Comparison of ENCODE assay signal across 9 cellular contexts in genomic region chr9:85425153-85425611, GRCh38.
DNase-seq lines count a peak whose midpoint lies in the region; ATAC-seq, FAIRE-seq and TF ChIP-seq lines count a peak whose summit lies in the region.
"Had no signal": no experiment of that assay in that cellular context is flagged by ENCODE, and none has a peak within 500 bp of the region (broad histone marks: within the 10 kb centered on the region; RNA-seq: fewer than 3 reads in every experiment).

No MANE protein-coding gene starts in this region.

- FAIRE-seq in A549 (lab: Jason Lieb, UNC): no peak
- no peak for FAIRE-seq in GM12878 (lab: Jason Lieb, UNC)

- no peak overlapping the region for H2AFZ ChIP-seq in GM12878 (ENCODE audit: control insufficient read depth, low read depth, low read length)

- no peaks in the 10 kb centered on the region for H3K79me2 ChIP-seq in GM12878 (ENCODE audit: control insufficient read depth, insufficient read depth, low read length)

- 9% methylated on average over 15 of the region's 15 CpGs for WGBS in A549 (ENCODE audit: missing lambda C conversion rate)
- 19% methylated on average over 15 of the region's 15 CpGs for WGBS in GM12878 (ENCODE audit: insufficient coverage, insufficient replicate concordance, low lambda C conversion rate, missing lambda C conversion rate)

- no peak for TF ChIP-seq EP300 in A549 (IDR thresholded peaks at IDR 0.05)
- no peak for TF ChIP-seq EP300 in GM12878 (IDR thresholded peaks at IDR 0.05; ENCODE audit: borderline replicate concordance in 1 of 2, control insufficient read depth in 1 of 2, low read depth in 2 of 2, low read length in 2 of 2)

- RAD21 ChIA-PET in GM12878 (lab: Charles Lee; ENCODE audit: unreplicated experiment): interaction anchor here (0.6 to 1.5 kb wide), 7 partner anchors 45 to 1028 kb away, joined by 3 to 11 read pairs (median 3); no protein-coding TSS in a partner anchor

- SMC1A ChIA-PET in GM12878 (lab: Charles Lee; ENCODE audit: uncharacterized antibody, unreplicated experiment): interaction anchor here (0.8 to 2.4 kb wide), 6 partner anchors 9 to 1028 kb away, joined by 3 to 8 read pairs (median 4); no protein-coding TSS in a partner anchor

- H3K4me3 Mint-ChIP-seq in immature natural killer cell: peak overlapping the region in 1 of 5 donors; percentile 47
- H3K4me3 Mint-ChIP-seq: memory B cell had no signal

- intact Hi-C loops in GM12878 (cut with micrococcal nuclease; ENCODE audit: unreplicated experiment): loop anchor here (1.0 to 5.0 kb wide), 2 partner anchors 187 to 1028 kb away; no protein-coding TSS in a partner anchor

- in situ Hi-C loops in GM12878 (cut with MboI): loop anchor here (10.0 kb wide), 1 partner anchor 1020 kb away; no protein-coding TSS in a partner anchor

- peaks cover 0 to 14% (median 4%) of the 10 kb centered on the region in 3 donors for H3K27me3 Mint-ChIP-seq in immature natural killer cell (ENCODE audit: low read depth in 3 of 3)

- TF ChIP-seq CTCF in A549 (IDR thresholded peaks at IDR 0.05): peak; percentile 52
- peak; percentile 73 for TF ChIP-seq CTCF in GM12865 (IDR thresholded peaks at IDR 0.05; ENCODE audit: insufficient read depth, low read depth, low read length, missing control alignments)
- peak; percentile 61 to 68 (median 66) for TF ChIP-seq CTCF in GM12878 (IDR thresholded peaks at IDR 0.05 in 2 of 3, conservative IDR thresholded peaks at IDR 0.05 in 1 of 3; ENCODE audit: control insufficient read depth in 2 of 3, extremely low read depth in 1 of 3, insufficient read depth in 1 of 3, low read depth in 3 of 3, low read length in 3 of 3)
- no peak for TF ChIP-seq CTCF in omental fat pad (IDR thresholded peaks at IDR 0.05)

- no peak overlapping the region for H3K9ac ChIP-seq in GM12878 (ENCODE audit: control insufficient read depth, insufficient read depth, low read length)

- ATAC-seq in A549 (peak; percentile 83 to 92), HG03520 (IDR thresholded peaks at IDR 0.05; ENCODE audit: unreplicated experiment) (peak; percentile 78), GM12878 (peak; percentile 87), omental fat pad (ENCODE audit: low FRiP score) (no peak)

- peaks cover 0 to 1% (median 0%) of the 10 kb centered on the region in 6 donors for H3K9me3 Mint-ChIP-seq in immature natural killer cell

- H3K27me3 ChIP-seq in GM12878 (replicated peaks in 1 of 2; ENCODE audit: control insufficient read depth in 2 of 2, insufficient read depth in 2 of 2, low read length in 1 of 2): no peaks in the 10 kb centered on the region

- no peaks in the 10 kb centered on the region for H3K36me3 ChIP-seq in GM12878 (ENCODE audit: control insufficient read depth in 2 of 2, insufficient read depth in 2 of 2, low read length in 1 of 2)

- H3K9me3 ChIP-seq in A549 (no peaks in the 10 kb centered on the region), GM12878 (replicated peaks; ENCODE audit: control insufficient read depth, insufficient read depth, low read length) (no peaks in the 10 kb centered on the region)

- POLR2A ChIA-PET in A549 (lab: Yijun Ruan, JAX): interaction anchor here (0.6 kb wide), 1 partner anchor 206 kb away, joined by 4 read pairs; no protein-coding TSS in a partner anchor
- POLR2A ChIA-PET in GM12878 (lab: Charles Lee): no interaction called here

- H3K4me1 ChIP-seq in A549 (no peaks in the 10 kb centered on the region), GM12878 (ENCODE audit: control insufficient read depth, insufficient read depth, low read length) (no peaks in the 10 kb centered on the region)

- CTCF ChIA-PET in A549 (lab: Yijun Ruan, JAX): interaction anchor here (0.6 to 2.6 kb wide), 35 partner anchors 8 to 1028 kb away, joined by 3 to 35 read pairs (median 4); no protein-coding TSS in a partner anchor
- CTCF ChIA-PET in GM12878 (lab: Yijun Ruan, JAX): interaction anchor here (0.6 to 4.2 kb wide), 17 partner anchors 8 to 1029 kb away, joined by 3 to 25 read pairs (median 3); no protein-coding TSS in a partner anchor

- no peak overlapping the region for H3K27ac Mint-ChIP-seq in immature natural killer cell
- H3K27ac Mint-ChIP-seq: memory B cell had no signal

- H3K4me2 ChIP-seq in A549 (peak overlapping the region; percentile 16; the same call in 2 of the 3 replicates), GM12878 (ENCODE audit: control insufficient read depth, insufficient read depth) (no peak overlapping the region)

- BruUV-seq in GM12878 (replicated peaks; lab: Mats Ljungman, UMichigan): no TSS peak

- DNase-seq in A549 (ENCODE audit: low read depth in 1 of 2, low spot score in 1 of 2) (peak; percentile 62 to 69), GM12865 (ENCODE audit: low read depth) (peak; percentile 73), NOMO-1 treated with DMSO at 0.1 percent for 48 hours (lab: John Stamatoyannopoulos, UW; ENCODE audit: unreplicated experiment) (peak; percentile 5), GM12878 (ENCODE audit: low read depth, low spot score) (no peak), immature natural killer cell (peak; percentile 42 to 47 (median 47)), omental fat pad (ENCODE audit: low spot score) (no peak)
- peak; percentile 4 to 9 for DNase-seq in stimulated activated CD4-positive, alpha-beta T cell treated with anti-CD3 and anti-CD28 coated beads, Interleukin-1b, Interleukin-23, amount 100 ng/mL, for 4 hours (ENCODE audit: low read depth in 2 of 2)

- H3K36me3 Mint-ChIP-seq in immature natural killer cell: peaks cover 0 to 3% (median 0%) of the 10 kb centered on the region in 3 donors
- H3K36me3 Mint-ChIP-seq: memory B cell had no signal

- no peak overlapping the region for H3K4me3 ChIP-seq in A549
- no peak overlapping the region for H3K4me3 ChIP-seq in GM12865 (ENCODE audit: low read depth, low read length)
- no peak overlapping the region for H3K4me3 ChIP-seq in GM12878

- no peak overlapping the region for H3K27ac ChIP-seq in A549
- H3K27ac ChIP-seq in GM12878 (ENCODE audit: control insufficient read depth, insufficient read depth): no peak overlapping the region

- peak; percentile 72 to 82 for TF ChIP-seq RAD21 in A549 (conservative IDR thresholded peaks at IDR 0.05 in 1 of 2, IDR thresholded peaks at IDR 0.05 in 1 of 2)
- TF ChIP-seq RAD21 in GM12878 (IDR thresholded peaks at IDR 0.05; ENCODE audit: insufficient read depth, low read depth, low read length): peak; percentile 69

- H4K20me1 ChIP-seq in GM12878 (ENCODE audit: control insufficient read depth, insufficient read depth): no peaks in the 10 kb centered on the region

- TF ChIP-seq POLR2A in A549 (IDR thresholded peaks at IDR 0.05; ENCODE audit: low read length): no peak
- TF ChIP-seq POLR2A in GM12878 (IDR thresholded peaks at IDR 0.05; ENCODE audit: low read depth, low read length): no peak

- H3K4me1 Mint-ChIP-seq in immature natural killer cell: peaks cover 15 to 25% of the 10 kb centered on the region in 2 donors
- H3K4me1 Mint-ChIP-seq: memory B cell had no signal

TF ChIP-seq in A549, 52 proteins besides CTCF, POLR2A, EP300 and RAD21:
- TF ChIP-seq E2F6 (IDR thresholded peaks at IDR 0.05; ENCODE audit: borderline replicate concordance, low read depth) (no peak), SMC3 (IDR thresholded peaks at IDR 0.05) (peak; percentile 56)

TF ChIP-seq in GM12878, 131 proteins besides CTCF, POLR2A, EP300 and RAD21:
- TF ChIP-seq YY1 (IDR thresholded peaks at IDR 0.05; ENCODE audit: low read depth, low read length) (peak; percentile 41; the same call in 1 of the 2 replicates), GATAD2B (conservative IDR thresholded peaks at IDR 0.05; ENCODE audit: low read depth) (no peak), CBX5 (IDR thresholded peaks at IDR 0.05; ENCODE audit: low read depth) (no peak), RAD51 (IDR thresholded peaks at IDR 0.05) (no peak), SMC3 (IDR thresholded peaks at IDR 0.05; ENCODE audit: borderline replicate concordance, low read length) (peak; percentile 52)

Comparison
In these comparisons a context has a peak if more than half of its experiments do, and no peak if none do; other contexts are left out.
1. DNase-seq: peak in A549 (2 of 2), GM12865 (single experiment), NOMO-1 treated with DMSO at 0.1 percent for 48 hours (single experiment), immature natural killer cell (3 of 3) and stimulated activated CD4-positive, alpha-beta T cell treated with anti-CD3 and anti-CD28 coated beads, Interleukin-1b, Interleukin-23, amount 100 ng/mL, for 4 hours (2 of 2); none in GM12878 (single experiment) and omental fat pad (single experiment).
2. CTCF ChIP-seq: peak in A549 (single experiment), GM12865 (single experiment) and GM12878 (3 of 3); none in omental fat pad (0 of 3).
3. Of the 24 proteins assayed by ChIP-seq in both GM12878 and A549: peak only in GM12878: none; only in A549: none; in both: CTCF, RAD21 and SMC3; in neither: 21.